Comparison of ENCODE assay signal across 20 cellular contexts in genomic region chr15:40293006-40293405, GRCh38. TPM values are rescaled to one million over a fixed set of nuclear protein-coding genes. Genes with fewer than 3 reads are reported as not detected.
"Had no signal": no experiment of that assay in that cellular context is flagged by ENCODE, and none has a peak within 500 bp of the region (broad histone marks: within the 10 kb centered on the region; RNA-seq: fewer than 3 reads in every experiment).

No MANE protein-coding gene starts in this region.

- DNase-seq: activated CD4-positive, alpha-beta T cell treated with anti-CD3 and anti-CD28 coated beads, Interleukin-2, amount 10 ng/mL, durations not matched to agents 24 days and 14 days; activated CD8-positive, alpha-beta memory T cell treated with anti-CD3 and anti-CD28 coated beads, Interleukin-2, amount 50 U/mL, for 4 hours; activated naive CD4-positive, alpha-beta T cell treated with Interleukin-2 at 50 U/mL for 16 hours; activated naive CD8-positive, alpha-beta T cell treated with anti-CD3 and anti-CD28 coated beads for 36 hours; activated T-cell treated with anti-CD3 and anti-CD28 coated beads, Interleukin-2, amount 50 U/mL, for 4 hours; dermis blood vessel endothelial cell; effector CD8-positive, alpha-beta T cell; erythroblast; foreskin fibroblast; small intestine; stimulated activated CD4-positive, alpha-beta T cell treated with anti-CD3 and anti-CD28 coated beads, Interleukin-15, amount 100 ng/mL, for 24 hours; stimulated activated naive B cell treated with anti-CD40 and anti-IgM and Interleukin-4, amounts not matched to agents 10 μg/mL and 1 μg/mL and 100 μg/mL, for 72 hours had no signal

- H3K36me3 ChIP-seq: vagina had no signal

- FAIRE-seq: astrocyte, keratinocyte, small intestine had no signal

- H3K4me3 ChIP-seq: vagina had no signal

- H3K27ac ChIP-seq: vagina had no signal

- H3K27me3 ChIP-seq: vagina had no signal

- ATAC-seq: activated T-cell treated with anti-CD3 and anti-CD28 coated beads, Interleukin-2, amount 50 U/mL, for 4 hours; left lobe of liver; naive thymus-derived CD4-positive, alpha-beta T cell; sciatic nerve; stimulated activated naive B cell treated with anti-CD40 and anti-IgM and Interleukin-4, amounts not matched to agents 10 μg/mL and 1 μg/mL and 100 μg/mL, for 72 hours had no signal

- H3K9me3 ChIP-seq: vagina had no signal

RNA-seq across cellular contexts. Expression of gene ANKRD63, which starts 10.1 kb away (rescaled TPM):
- total RNA-seq: activated CD4-positive, alpha-beta T cell treated with anti-CD3 and anti-CD28 coated beads, Interleukin-2, amount 10 ng/mL, durations not matched to agents 24 days and 14 days; activated naive CD8-positive, alpha-beta T cell treated with anti-CD3 and anti-CD28 coated beads for 36 hours; activated T-cell treated with anti-CD3 and anti-CD28 coated beads, Interleukin-2, amount 50 U/mL, for 4 hours; astrocyte; dermis blood vessel endothelial cell; fibroblast of lung; left lobe of liver; lung microvascular endothelial cell; sciatic nerve; vagina had no signal
- polyA plus RNA-seq: fibroblast of lung; keratinocyte; naive thymus-derived CD4-positive, alpha-beta T cell had no signal

RNA-seq across cellular contexts. Expression of gene PAK6, which starts 54.1 kb away (rescaled TPM):
- total RNA-seq: dermis blood vessel endothelial cell, fibroblast of lung, left lobe of liver, lung microvascular endothelial cell had no signal
- polyA plus RNA-seq: naive thymus-derived CD4-positive, alpha-beta T cell had no signal
